Comparison of ENCODE assay signal across 22 cellular contexts in genomic region chr3:155031191-155031590, GRCh38. TPM values are rescaled to one million over a fixed set of nuclear protein-coding genes. Genes with fewer than 3 reads are reported as not detected.
DNase-seq lines count a peak whose midpoint lies in the region; ATAC-seq and TF ChIP-seq lines count a peak whose summit lies in the region.
"Had no signal": no experiment of that assay in that cellular context is flagged by ENCODE, and none has a peak within 500 bp of the region (broad histone marks: within the 10 kb centered on the region; RNA-seq: fewer than 3 reads in every experiment).

No MANE protein-coding gene starts in this region.

- H3K9ac ChIP-seq in fibroblast of lung (ENCODE audit: insufficient read depth, low read length) = no peak overlapping the region

- H3K36me3 ChIP-seq in BJ (ENCODE audit: control insufficient read depth, insufficient read depth, low read length) (no peaks in the 10 kb centered on the region), fibroblast of lung (ENCODE audit: control insufficient read depth, insufficient read depth, low read length) (no peaks in the 10 kb centered on the region), osteoblast (ENCODE audit: insufficient read depth, low read length) (no peaks in the 10 kb centered on the region)
- H3K36me3 ChIP-seq: thoracic aorta had no signal

- H2AFZ ChIP-seq in fibroblast of lung (ENCODE audit: low read length) (no peak overlapping the region), osteoblast (ENCODE audit: low read length) (peak overlapping the region; percentile 67)

- ATAC-seq in HG03135 (IDR thresholded peaks at IDR 0.05; ENCODE audit: unreplicated experiment) (no peak), HG03039 (IDR thresholded peaks at IDR 0.05; ENCODE audit: unreplicated experiment) (no peak)
- ATAC-seq: right cardiac atrium had no signal

- no peak overlapping the region for H3K4me3 Mint-ChIP-seq in activated T-cell treated with anti-CD3 and anti-CD28 coated beads, Interleukin-2, amount 50 U/mL, for 24 hours
- H3K4me3 Mint-ChIP-seq: activated naive CD4-positive, alpha-beta T cell treated with anti-CD3 and anti-CD28 coated beads for 36 hours; CD4-positive, alpha-beta memory T cell had no signal

- TF ChIP-seq CTCF in BJ (IDR thresholded peaks at IDR 0.05; ENCODE audit: insufficient read depth, low read depth, low read length) (no peak), fibroblast of lung (conservative IDR thresholded peaks at IDR 0.05 in 1 of 2, IDR thresholded peaks at IDR 0.05 in 1 of 2; ENCODE audit: low read depth in 1 of 2, low read length in 2 of 2) (no peak), osteoblast (IDR thresholded peaks at IDR 0.05; ENCODE audit: extremely low read depth, low read depth, low read length) (no peak)

- no peaks in the 10 kb centered on the region for H3K4me1 Mint-ChIP-seq in activated T-cell treated with anti-CD3 and anti-CD28 coated beads, Interleukin-2, amount 50 U/mL, for 24 hours (ENCODE audit: low read depth)
- H3K4me1 Mint-ChIP-seq: CD4-positive, alpha-beta memory T cell had no signal

- H3K4me3 ChIP-seq in BJ (ENCODE audit: low read depth, low read length) (no peak overlapping the region), fibroblast of lung (replicated peaks in 1 of 4; ENCODE audit: control extremely low read depth in 1 of 4, insufficient read depth in 1 of 4, low read depth in 3 of 4, low read length in 4 of 4) (no peak overlapping the region), osteoblast (ENCODE audit: insufficient read depth, low read length) (no peak overlapping the region)
- H3K4me3 ChIP-seq: thoracic aorta had no signal

- no peaks in the 10 kb centered on the region for H4K20me1 ChIP-seq in fibroblast of lung (ENCODE audit: control insufficient read depth, extremely low read depth, insufficient read depth, low read length)
- H4K20me1 ChIP-seq in osteoblast (ENCODE audit: insufficient read depth, low read length) = no peaks in the 10 kb centered on the region

- no peaks in the 10 kb centered on the region for H3K27me3 Mint-ChIP-seq in activated T-cell treated with anti-CD3 and anti-CD28 coated beads, Interleukin-2, amount 50 U/mL, for 24 hours
- H3K27me3 Mint-ChIP-seq: CD4-positive, alpha-beta memory T cell had no signal

- H3K9me3 Mint-ChIP-seq in activated T-cell treated with anti-CD3 and anti-CD28 coated beads, Interleukin-2, amount 50 U/mL, for 24 hours = peaks cover 8% of the 10 kb centered on the region

- CTCF ChIA-PET in BJ (lab: Yijun Ruan, JAX) = no interaction called here

- no peak overlapping the region for H3K27ac Mint-ChIP-seq in activated T-cell treated with anti-CD3 and anti-CD28 coated beads, Interleukin-2, amount 50 U/mL, for 24 hours
- H3K27ac Mint-ChIP-seq: activated naive CD4-positive, alpha-beta T cell treated with anti-CD3 and anti-CD28 coated beads for 36 hours; CD4-positive, alpha-beta memory T cell had no signal

- peaks cover 2% of the 10 kb centered on the region for H3K4me1 ChIP-seq in fibroblast of lung (ENCODE audit: control insufficient read depth, extremely low read depth, insufficient read depth, low read length)
- H3K4me1 ChIP-seq in osteoblast (ENCODE audit: insufficient read depth, low read length) = peaks cover 28% of the 10 kb centered on the region

- POLR2A ChIA-PET in BJ (lab: Charles Lee) = interaction anchor here (0.6 kb wide), 1 partner anchor 47 kb away, joined by 3 read pairs; no protein-coding TSS in a partner anchor

- DNase-seq in BJ (ENCODE audit: low read depth) (peak; percentile 31), NCI-H226 (peak; percentile 66), fibroblast of lung (ENCODE audit: low read depth in 2 of 2) (peak; percentile 17 to 36), osteoblast (ENCODE audit: insufficient read length, low spot score, missing footprints) (no peak)
- no peak for DNase-seq in activated T-cell treated with anti-CD3 and anti-CD28 coated beads, Interleukin-2, amount 50 U/mL, for 24 hours
- DNase-seq in activated CD4-positive, CD25-positive, alpha-beta regulatory T cell treated with anti-CD3 and anti-CD28 coated beads, Interleukin-2, amount 50 U/mL, for 72 hours = no peak
- DNase-seq: activated CD8-positive, alpha-beta memory T cell treated with anti-CD3 and anti-CD28 coated beads for 24 hours; activated naive CD4-positive, alpha-beta T cell treated with anti-CD3 and anti-CD28 coated beads for 36 hours; activated T-cell treated with anti-CD3 and anti-CD28 coated beads, Interleukin-2, amount 50 U/mL, for 48 hours; CD4-positive, alpha-beta memory T cell; GF-D8; H7; hypothalamus; islet precursor cell; NCI-H1417; NCI-H524; right cardiac atrium; SW 1271 had no signal

- H3K27me3 ChIP-seq in BJ (ENCODE audit: control insufficient read depth, insufficient read depth, low read length) = no peaks in the 10 kb centered on the region
- H3K27me3 ChIP-seq in fibroblast of lung (ENCODE audit: control insufficient read depth, insufficient read depth, low read length) = no peaks in the 10 kb centered on the region
- no peaks in the 10 kb centered on the region for H3K27me3 ChIP-seq in osteoblast (ENCODE audit: insufficient read depth, low read length)

- H3K79me2 ChIP-seq in fibroblast of lung (ENCODE audit: control insufficient read depth, insufficient read depth, low read length) = no peaks in the 10 kb centered on the region
- H3K79me2 ChIP-seq in osteoblast (ENCODE audit: insufficient read depth, low read length) = no peaks in the 10 kb centered on the region

- peak overlapping the region; percentile 61 for H3K4me2 ChIP-seq in fibroblast of lung (ENCODE audit: extremely low read depth, insufficient read depth, low read length)
- H3K4me2 ChIP-seq in osteoblast (ENCODE audit: insufficient read depth, low read length) = peak overlapping the region; percentile 60

- H3K9me3 ChIP-seq in fibroblast of lung (ENCODE audit: control insufficient read depth, insufficient read depth, low read depth, low read length) (no peaks in the 10 kb centered on the region), osteoblast (ENCODE audit: low read depth, low read length) (no peaks in the 10 kb centered on the region)
- H3K9me3 ChIP-seq: thoracic aorta had no signal

- H3K27ac ChIP-seq in fibroblast of lung (ENCODE audit: insufficient read depth, low read length) = no peak overlapping the region
- H3K27ac ChIP-seq in osteoblast (ENCODE audit: low read depth, low read length) = peak overlapping the region; percentile 40
- H3K27ac ChIP-seq: RWPE1, thoracic aorta had no signal

- no peaks in the 10 kb centered on the region for H3K36me3 Mint-ChIP-seq in activated T-cell treated with anti-CD3 and anti-CD28 coated beads, Interleukin-2, amount 50 U/mL, for 24 hours (ENCODE audit: low read depth)
- H3K36me3 Mint-ChIP-seq: CD4-positive, alpha-beta memory T cell had no signal

RNA-seq across cellular contexts. Expression of gene MME, which starts 48.9 kb away (rescaled TPM):
- polyA plus RNA-seq in BJ (2011; rRNA removed) = 208 and 273 TPM in 2 replicates
- polyA minus RNA-seq in BJ (2011; rRNA and poly(A)+ RNA removed) = 146 and 221 TPM in 2 replicates
- 152 and 451 TPM in 2 replicates for total RNA-seq in fibroblast of lung
- 89.3 and 137 TPM in 2 replicates for polyA plus RNA-seq in fibroblast of lung
- polyA plus RNA-seq in fibroblast of lung (2012) = 66.6 and 96.4 TPM in 2 replicates
- polyA minus RNA-seq in fibroblast of lung (ENCODE audit: low replicate concordance) = 57.4 and 71.7 TPM in 2 replicates
- 102 and 261 TPM in 2 replicates for total RNA-seq in osteoblast
- total RNA-seq: activated naive CD4-positive, alpha-beta T cell treated with anti-CD3 and anti-CD28 coated beads for 36 hours had no signal

Comparison
In these comparisons a context has a peak if more than half of its experiments do, and no peak if none do; other contexts are left out.
1. DNase-seq: peak in BJ (single experiment), NCI-H226 (single experiment) and fibroblast of lung (2 of 2); none in osteoblast (single experiment), activated T-cell treated with anti-CD3 and anti-CD28 coated beads, Interleukin-2, amount 50 U/mL, for 24 hours (single experiment) and activated CD4-positive, CD25-positive, alpha-beta regulatory T cell treated with anti-CD3 and anti-CD28 coated beads, Interleukin-2, amount 50 U/mL, for 72 hours (single experiment).